ENCODE assay signal across 24 cellular contexts in the genomic region with DNA sequence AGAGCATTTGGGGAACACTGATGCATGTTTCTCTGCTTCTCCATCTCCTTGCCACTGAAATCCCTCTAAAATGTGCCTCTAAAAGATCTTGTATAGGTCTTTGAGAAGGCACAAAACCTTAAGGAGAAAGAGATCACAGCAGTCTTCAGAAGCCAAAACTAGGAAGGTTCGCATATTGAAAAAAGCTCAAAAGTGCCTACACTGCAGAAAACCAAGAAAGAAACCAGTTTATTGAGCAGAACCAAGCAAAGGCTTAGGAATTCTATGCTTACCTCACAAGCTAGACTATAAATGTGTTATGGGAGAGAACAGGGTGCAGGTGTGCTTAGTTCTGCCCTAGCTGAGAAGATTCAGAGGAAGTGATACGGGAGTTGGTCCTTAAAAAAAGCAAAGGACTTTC.
"Had no signal": no experiment of that assay in that cellular context is flagged by ENCODE, and none has a peak within 500 bp of the region (broad histone marks: within the 10 kb centered on the region; RNA-seq: fewer than 3 reads in every experiment).

No MANE protein-coding gene starts in this region.

- H3K27ac ChIP-seq: adrenal gland, ascending aorta, thoracic aorta, vagina had no signal

- H3K36me3 ChIP-seq: adrenal gland had no signal

- H3K4me3 ChIP-seq: adrenal gland, ascending aorta, left lung, spleen, thoracic aorta, vagina had no signal

- H3K4me1 ChIP-seq: adrenal gland, ascending aorta, left lung, spleen, vagina had no signal

- FAIRE-seq: endothelial cell of umbilical vein, frontal cortex had no signal

- ATAC-seq: effector memory CD8-positive, alpha-beta T cell; esophagus mucosa; left lung; natural killer cell had no signal

- DNase-seq: activated CD4-positive, alpha-beta memory T cell treated with anti-CD3 and anti-CD28 coated beads, Interleukin-2, amount 10 ng/mL, durations not matched to agents 7 days and 5 days; activated CD4-positive, alpha-beta T cell treated with anti-CD3 and anti-CD28 coated beads for 48 hours; activated gamma-delta T cell treated with Interleukin-2 at 50 U/mL for 16 hours; adrenal gland; central memory CD4-positive, alpha-beta T cell; effector memory CD8-positive, alpha-beta T cell; hippocampal formation; kidney glomerular epithelial cell; left lung; natural killer cell; retina; spleen; stimulated activated CD4-positive, alpha-beta T cell treated with anti-CD3 and anti-CD28 coated beads, Interleukin-4, amount 100 ng/mL, for 1 hour; stimulated activated naive CD4-positive, alpha-beta T cell treated with Interleukin-2 at 50 U/mL for 16 hours had no signal

- H3K4me1 Mint-ChIP-seq: activated CD4-positive, alpha-beta memory T cell treated with anti-CD3 and anti-CD28 coated beads, Interleukin-2, amount 10 ng/mL, durations not matched to agents 7 days and 5 days; mesothelial cell of epicardium had no signal

- H3K9me3 Mint-ChIP-seq: activated CD4-positive, alpha-beta memory T cell treated with anti-CD3 and anti-CD28 coated beads, Interleukin-2, amount 10 ng/mL, durations not matched to agents 7 days and 5 days; activated naive CD4-positive, alpha-beta T cell treated with anti-CD3 and anti-CD28 coated beads, Interleukin-2, amount 50 U/mL, for 24 hours; activated T-helper 1 cell treated with anti-CD3 and anti-CD28 coated beads, Interleukin-12 subunit alpha, Interleukin-12 subunit beta, Interleukin-2, Interleukin-4 antibody, amounts not matched to agents 30 ng/mL and 10 ng/mL and 1 ng/mL, durations not matched to agents 14 hours and 24 hours and 36 hours; effector memory CD8-positive, alpha-beta T cell; mesothelial cell of epicardium; natural killer cell; type B pancreatic cell had no signal

- H3K9me3 ChIP-seq: adrenal gland, ascending aorta, left lung, spleen, thoracic aorta, vagina had no signal

- H3K27ac Mint-ChIP-seq: activated CD4-positive, alpha-beta memory T cell treated with anti-CD3 and anti-CD28 coated beads, Interleukin-2, amount 10 ng/mL, durations not matched to agents 7 days and 5 days; activated naive CD4-positive, alpha-beta T cell treated with anti-CD3 and anti-CD28 coated beads, Interleukin-2, amount 50 U/mL, for 24 hours; activated T-helper 1 cell treated with anti-CD3 and anti-CD28 coated beads, Interleukin-12 subunit alpha, Interleukin-12 subunit beta, Interleukin-2, Interleukin-4 antibody, amounts not matched to agents 30 ng/mL and 10 ng/mL and 1 ng/mL, durations not matched to agents 14 hours and 24 hours and 36 hours; mesothelial cell of epicardium; natural killer cell; type B pancreatic cell had no signal

- H3K4me3 Mint-ChIP-seq: activated CD4-positive, alpha-beta memory T cell treated with anti-CD3 and anti-CD28 coated beads, Interleukin-2, amount 10 ng/mL, durations not matched to agents 7 days and 5 days; activated naive CD4-positive, alpha-beta T cell treated with anti-CD3 and anti-CD28 coated beads, Interleukin-2, amount 50 U/mL, for 24 hours; activated T-helper 1 cell treated with anti-CD3 and anti-CD28 coated beads, Interleukin-12 subunit alpha, Interleukin-12 subunit beta, Interleukin-2, Interleukin-4 antibody, amounts not matched to agents 30 ng/mL and 10 ng/mL and 1 ng/mL, durations not matched to agents 14 hours and 24 hours and 36 hours; effector memory CD8-positive, alpha-beta T cell; mesothelial cell of epicardium; natural killer cell; type B pancreatic cell had no signal

- H3K27me3 Mint-ChIP-seq: activated CD4-positive, alpha-beta memory T cell treated with anti-CD3 and anti-CD28 coated beads, Interleukin-2, amount 10 ng/mL, durations not matched to agents 7 days and 5 days; activated naive CD4-positive, alpha-beta T cell treated with anti-CD3 and anti-CD28 coated beads, Interleukin-2, amount 50 U/mL, for 24 hours; effector memory CD8-positive, alpha-beta T cell; type B pancreatic cell had no signal

- H3K27me3 ChIP-seq: adrenal gland, ascending aorta, left lung, spleen, vagina had no signal
